9 cellular contexts compared by ENCODE assay signal in the genomic region with DNA sequence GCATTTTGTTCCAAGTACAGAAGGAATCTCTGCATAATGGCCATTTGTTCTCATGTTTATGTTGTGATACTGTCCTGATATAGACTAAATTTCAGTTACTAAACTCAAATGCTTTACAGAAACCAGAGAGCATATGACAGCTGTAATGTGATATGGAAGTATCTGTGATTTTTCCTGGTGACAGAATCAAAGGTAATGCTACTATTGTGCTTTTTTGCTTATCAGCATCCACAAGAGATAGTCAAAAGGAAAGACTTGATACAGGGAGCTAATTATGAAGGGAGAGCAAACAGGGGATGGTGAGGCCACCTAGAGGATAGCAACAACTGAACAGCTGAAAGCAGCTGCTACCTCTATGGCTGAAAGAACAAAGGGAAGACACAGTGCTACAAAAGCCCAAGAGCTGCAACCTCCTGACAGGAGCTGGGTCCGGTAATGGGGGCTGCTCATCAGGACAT.
A peak's percentile ranks its signal among the peaks of the same experiment; 100 is the strongest.
DNase-seq lines count a peak whose midpoint lies in the region; ATAC-seq and TF ChIP-seq lines count a peak whose summit lies in the region.
"Had no signal": no experiment of that assay in that cellular context is flagged by ENCODE, and none has a peak within 500 bp of the region (broad histone marks: within the 10 kb centered on the region; RNA-seq: fewer than 3 reads in every experiment).

No MANE protein-coding gene starts in this region.

- H3K27me3 ChIP-seq in brain microvascular endothelial cell (replicated peaks) = no peaks in the 10 kb centered on the region
- no peaks in the 10 kb centered on the region for H3K27me3 ChIP-seq in neuron (ENCODE audit: insufficient read depth, low read length)

- ATAC-seq in activated CD8-positive, alpha-beta T cell treated with anti-CD3 and anti-CD28 coated beads for 36 hours = no peak

- CTCF ChIA-PET in GM10248 (lab: Yijun Ruan, JAX) = interaction anchor here (1.2 to 1.4 kb wide), 4 partner anchors 11 to 43 kb away, joined by 3 to 5 read pairs (median 3); no protein-coding TSS in a partner anchor
- CTCF ChIA-PET in activated CD8-positive, alpha-beta T cell treated with anti-CD3 and anti-CD28 coated beads for 36 hours (lab: Charles Lee) = interaction anchor here (1.1 to 1.3 kb wide), 2 partner anchors 14 to 219 kb away, joined by 3 read pairs; no protein-coding TSS in a partner anchor

- no peak overlapping the region for H3K4me3 ChIP-seq in Jurkat, Clone E6-1 (ENCODE audit: low read length)
- no peak overlapping the region for H3K4me3 ChIP-seq in brain microvascular endothelial cell (ENCODE audit: low read depth, low read length)
- H3K4me3 ChIP-seq in neuron (ENCODE audit: low read length) = no peak overlapping the region
- H3K4me3 ChIP-seq: lung had no signal

- H3K27ac Mint-ChIP-seq in activated CD8-positive, alpha-beta T cell treated with anti-CD3 and anti-CD28 coated beads for 36 hours = no peak overlapping the region

- DNase-seq in GM10248 (ENCODE audit: extremely low spot score) (no peak), brain microvascular endothelial cell (no peak), NCI-H2081 treated with DMSO at 0.1 percent for 48 hours (lab: John Stamatoyannopoulos, UW) (no peak), amniotic stem cell (lab: John Stamatoyannopoulos, UW) (no peak), T1000 (lab: John Stamatoyannopoulos, UW) (no peak)
- DNase-seq in Jurkat, Clone E6-1 (ENCODE audit: low read depth, low spot score) = peak; percentile 16
- no peak for DNase-seq in activated CD8-positive, alpha-beta T cell treated with anti-CD3 and anti-CD28 coated beads for 36 hours

- intact Hi-C loops in activated CD8-positive, alpha-beta T cell treated with anti-CD3 and anti-CD28 coated beads for 36 hours (cut with micrococcal nuclease) = no loop called here

- no peak overlapping the region for H3K27ac ChIP-seq in brain microvascular endothelial cell

- H3K36me3 ChIP-seq in brain microvascular endothelial cell (replicated peaks) = no peaks in the 10 kb centered on the region
- no peaks in the 10 kb centered on the region for H3K36me3 ChIP-seq in neuron (ENCODE audit: insufficient read depth, low read length)

- no peaks in the 10 kb centered on the region for H3K4me1 Mint-ChIP-seq in activated CD8-positive, alpha-beta T cell treated with anti-CD3 and anti-CD28 coated beads for 36 hours (ENCODE audit: low read depth)

- in situ Hi-C loops in brain microvascular endothelial cell (cut with HindIII; ENCODE audit: low pct_ligation_motif_present, low sequenced_read_pairs) = no loop called here

- no peaks in the 10 kb centered on the region for H3K9me3 Mint-ChIP-seq in activated CD8-positive, alpha-beta T cell treated with anti-CD3 and anti-CD28 coated beads for 36 hours

- peak overlapping the region; percentile 23 for H2AFZ ChIP-seq in neuron (ENCODE audit: low read depth, low read length)

- no peaks in the 10 kb centered on the region for H3K9me3 ChIP-seq in neuron (ENCODE audit: low read length)

- POLR2A ChIA-PET in GM10248 (lab: Yijun Ruan, JAX) = no interaction called here
- POLR2A ChIA-PET in activated CD8-positive, alpha-beta T cell treated with anti-CD3 and anti-CD28 coated beads for 36 hours (lab: Charles Lee) = no interaction called here

- H3K27me3 Mint-ChIP-seq in activated CD8-positive, alpha-beta T cell treated with anti-CD3 and anti-CD28 coated beads for 36 hours = peaks cover 3% of the 10 kb centered on the region

- H3K36me3 Mint-ChIP-seq in activated CD8-positive, alpha-beta T cell treated with anti-CD3 and anti-CD28 coated beads for 36 hours (ENCODE audit: low read depth) = no peaks in the 10 kb centered on the region

- no peak overlapping the region for H3K4me3 Mint-ChIP-seq in activated CD8-positive, alpha-beta T cell treated with anti-CD3 and anti-CD28 coated beads for 36 hours

- TF ChIP-seq CTCF in GM10248 (IDR thresholded peaks at IDR 0.05; ENCODE audit: control extremely low read depth, extremely low read depth, low read depth, missing control alignments) = peak; percentile 17
- TF ChIP-seq CTCF in brain microvascular endothelial cell (IDR thresholded peaks at IDR 0.05; ENCODE audit: low read depth, low read length, missing control alignments) = peak; percentile 60
- TF ChIP-seq CTCF in activated CD8-positive, alpha-beta T cell treated with anti-CD3 and anti-CD28 coated beads for 36 hours (IDR thresholded peaks at IDR 0.05) = no peak

- H3K4me1 ChIP-seq in neuron (ENCODE audit: insufficient read depth, low read length) = peaks cover 5% of the 10 kb centered on the region
